In the genomic region with DNA sequence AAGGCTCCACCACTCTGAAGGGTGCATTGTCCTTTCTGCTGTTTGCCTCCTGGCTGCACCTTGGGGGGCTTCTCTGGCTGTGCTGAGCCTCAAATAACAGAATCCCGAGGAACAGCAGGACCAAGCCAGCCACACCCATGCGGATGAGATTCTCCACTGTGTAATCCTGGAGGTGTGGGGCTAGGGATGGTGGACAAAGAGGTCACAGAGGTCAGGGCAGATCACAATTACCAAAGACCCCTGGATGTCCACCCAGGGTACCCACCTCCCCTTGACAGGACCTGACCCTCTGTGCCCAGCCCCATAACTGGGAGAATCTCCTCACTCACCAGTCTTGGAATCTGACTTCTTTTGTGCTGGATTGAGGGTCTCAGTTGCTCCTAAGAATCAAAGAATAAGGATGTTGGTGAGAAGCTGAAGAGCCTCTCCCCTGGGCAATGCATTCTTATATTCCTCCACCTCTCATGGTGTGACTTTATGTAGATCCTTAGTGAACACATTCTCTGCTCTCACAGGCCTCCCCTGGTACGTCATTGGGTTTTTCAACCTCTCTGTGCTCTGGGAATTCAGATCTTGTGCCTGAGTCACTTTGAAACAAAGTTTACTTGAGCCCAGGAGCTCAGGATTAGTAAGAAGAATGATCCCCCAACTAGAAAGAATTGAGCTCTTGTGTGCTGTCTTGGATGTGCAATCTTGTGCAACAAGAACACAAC, we compare ENCODE assay signal across 29 cellular contexts. TPM values are rescaled to one million over a fixed set of nuclear protein-coding genes. Genes with fewer than 3 reads are reported as not detected.
"Had no signal": no experiment of that assay in that cellular context is flagged by ENCODE, and none has a peak within 500 bp of the region (broad histone marks: within the 10 kb centered on the region; RNA-seq: fewer than 3 reads in every experiment).

No MANE protein-coding gene starts in this region.

- H3K36me3 ChIP-seq: adrenal gland, breast epithelium, SJCRH30 had no signal

- H3K4me3 ChIP-seq: adrenal gland, breast epithelium, SJCRH30 had no signal

- H3K9me3 Mint-ChIP-seq: activated CD4-positive, alpha-beta T cell treated with anti-CD3 and anti-CD28 coated beads, Interleukin-2, amount 10 ng/mL, durations not matched to agents 24 days and 14 days; activated naive CD4-positive, alpha-beta T cell treated with anti-CD3 and anti-CD28 coated beads for 36 hours; activated T-cell treated with anti-CD3 and anti-CD28 coated beads, Interleukin-2, amount 50 U/mL, for 4 hours; T-helper 1 cell treated with Interleukin-12 subunit alpha and Interleukin-12 subunit beta and Interleukin-4 antibody, amounts not matched to agents 30 μg/mL and 1 μg/mL, for 36 hours had no signal

- H3K27me3 ChIP-seq: adrenal gland had no signal

- DNase-seq: activated CD4-positive, alpha-beta T cell treated with anti-CD3 and anti-CD28 coated beads for 1 hour; activated CD4-positive, alpha-beta T cell treated with anti-CD3 and anti-CD28 coated beads, Interleukin-2, amount 10 ng/mL, durations not matched to agents 24 days and 14 days; activated CD4-positive, alpha-beta T cell treated with anti-CD3 and anti-CD28 coated beads, Interleukin-2, amount 50 U/mL, for 48 hours; activated CD8-positive, alpha-beta memory T cell treated with anti-CD3 and anti-CD28 coated beads, Interleukin-2, amount 10 ng/mL, durations not matched to agents 7 days and 5 days; activated effector memory CD4-positive, alpha-beta T cell treated with anti-CD3 and anti-CD28 coated beads, Interleukin-2, amount 50 U/mL, for 16 hours; activated naive CD4-positive, alpha-beta T cell treated with anti-CD3 and anti-CD28 coated beads for 36 hours; activated T-cell treated with anti-CD3 and anti-CD28 coated beads, Interleukin-2, amount 50 U/mL, for 4 hours; adrenal gland; aorta; caudate nucleus; MM.1S; NCI-H1105; NCI-H1436; NCI-H1694 treated with DMSO at 0.1 percent for 48 hours; NCI-H2029 treated with DMSO at 0.1 percent for 48 hours; NCI-H345; NCI-H510A treated with DMSO at 0.1 percent for 48 hours; NCI-H69; NK-92 treated with Interleukin-12 subunit alpha and Interleukin-12 subunit beta, amount 100 ng/mL, for 24 hours; OCI-M1; RPMI8226; SJCRH30; SW 1271 had no signal

- H3K4me1 ChIP-seq: adrenal gland, breast epithelium, SJCRH30 had no signal

- H3K9me3 ChIP-seq: adrenal gland, breast epithelium, SJCRH30 had no signal

- H3K27ac ChIP-seq: adrenal gland, breast epithelium, SJCRH30 had no signal

- H3K27me3 Mint-ChIP-seq: activated naive CD8-positive, alpha-beta T cell had no signal

- ATAC-seq: activated CD8-positive, alpha-beta memory T cell treated with anti-CD3 and anti-CD28 coated beads, Interleukin-2, amount 10 ng/mL, durations not matched to agents 7 days and 5 days; activated T-cell treated with anti-CD3 and anti-CD28 coated beads, Interleukin-2, amount 50 U/mL, for 4 hours; Panc1; Right ventricle myocardium inferior; SK-N-SH treated with all-trans-retinoic acid at 6 μM for 48 hours had no signal

- H3K36me3 Mint-ChIP-seq: activated CD8-positive, alpha-beta memory T cell treated with anti-CD3 and anti-CD28 coated beads, Interleukin-2, amount 10 ng/mL, durations not matched to agents 7 days and 5 days had no signal

- H3K4me1 Mint-ChIP-seq: activated CD8-positive, alpha-beta memory T cell treated with anti-CD3 and anti-CD28 coated beads, Interleukin-2, amount 10 ng/mL, durations not matched to agents 7 days and 5 days had no signal

- H3K4me3 Mint-ChIP-seq: activated CD4-positive, alpha-beta T cell treated with anti-CD3 and anti-CD28 coated beads, Interleukin-2, amount 10 ng/mL, durations not matched to agents 24 days and 14 days; activated CD8-positive, alpha-beta memory T cell treated with anti-CD3 and anti-CD28 coated beads, Interleukin-2, amount 10 ng/mL, durations not matched to agents 7 days and 5 days; activated naive CD4-positive, alpha-beta T cell treated with anti-CD3 and anti-CD28 coated beads for 36 hours; activated naive CD8-positive, alpha-beta T cell; activated T-cell treated with anti-CD3 and anti-CD28 coated beads, Interleukin-2, amount 50 U/mL, for 4 hours; T-helper 1 cell treated with Interleukin-12 subunit alpha and Interleukin-12 subunit beta and Interleukin-4 antibody, amounts not matched to agents 30 μg/mL and 1 μg/mL, for 36 hours had no signal

- H3K27ac Mint-ChIP-seq: activated CD4-positive, alpha-beta T cell treated with anti-CD3 and anti-CD28 coated beads, Interleukin-2, amount 10 ng/mL, durations not matched to agents 24 days and 14 days; activated CD8-positive, alpha-beta memory T cell treated with anti-CD3 and anti-CD28 coated beads, Interleukin-2, amount 10 ng/mL, durations not matched to agents 7 days and 5 days; activated naive CD4-positive, alpha-beta T cell treated with anti-CD3 and anti-CD28 coated beads for 36 hours; activated naive CD8-positive, alpha-beta T cell; T-helper 1 cell treated with Interleukin-12 subunit alpha and Interleukin-12 subunit beta and Interleukin-4 antibody, amounts not matched to agents 30 μg/mL and 1 μg/mL, for 36 hours had no signal

RNA-seq across cellular contexts. Expression of gene LILRA4, which starts 5.2 kb away (rescaled TPM):
- total RNA-seq: activated CD4-positive, alpha-beta T cell treated with anti-CD3 and anti-CD28 coated beads, Interleukin-2, amount 10 ng/mL, durations not matched to agents 24 days and 14 days; activated CD8-positive, alpha-beta memory T cell treated with anti-CD3 and anti-CD28 coated beads, Interleukin-2, amount 10 ng/mL, durations not matched to agents 7 days and 5 days; activated naive CD4-positive, alpha-beta T cell treated with anti-CD3 and anti-CD28 coated beads for 36 hours; activated T-cell treated with anti-CD3 and anti-CD28 coated beads, Interleukin-2, amount 50 U/mL, for 4 hours; aorta; Right ventricle myocardium inferior; SJCRH30 had no signal
- polyA plus RNA-seq: adrenal gland, aorta had no signal

RNA-seq across cellular contexts. Expression of gene LILRA5, which starts 20.8 kb away (rescaled TPM):
- total RNA-seq: activated CD4-positive, alpha-beta T cell treated with anti-CD3 and anti-CD28 coated beads, Interleukin-2, amount 10 ng/mL, durations not matched to agents 24 days and 14 days; activated CD8-positive, alpha-beta memory T cell treated with anti-CD3 and anti-CD28 coated beads, Interleukin-2, amount 10 ng/mL, durations not matched to agents 7 days and 5 days; activated naive CD4-positive, alpha-beta T cell treated with anti-CD3 and anti-CD28 coated beads for 36 hours; activated T-cell treated with anti-CD3 and anti-CD28 coated beads, Interleukin-2, amount 50 U/mL, for 4 hours; SJCRH30 had no signal

RNA-seq across cellular contexts. Expression of gene LAIR1, which starts 31.0 kb away (rescaled TPM):
- total RNA-seq: SJCRH30 had no signal

RNA-seq across cellular contexts. Expression of gene LILRB2, which starts 52.8 kb away (rescaled TPM):
- total RNA-seq: activated CD4-positive, alpha-beta T cell treated with anti-CD3 and anti-CD28 coated beads, Interleukin-2, amount 10 ng/mL, durations not matched to agents 24 days and 14 days; activated CD8-positive, alpha-beta memory T cell treated with anti-CD3 and anti-CD28 coated beads, Interleukin-2, amount 10 ng/mL, durations not matched to agents 7 days and 5 days; activated naive CD4-positive, alpha-beta T cell treated with anti-CD3 and anti-CD28 coated beads for 36 hours; activated T-cell treated with anti-CD3 and anti-CD28 coated beads, Interleukin-2, amount 50 U/mL, for 4 hours; SJCRH30 had no signal
